In genomic region chr4:95348418-95348817, GRCh38 we compare ENCODE assay signal across 29 cellular contexts.
"Had no signal": no experiment of that assay in that cellular context is flagged by ENCODE, and none has a peak within 500 bp of the region (broad histone marks: within the 10 kb centered on the region; RNA-seq: fewer than 3 reads in every experiment).

No MANE protein-coding gene starts in this region.

- H3K36me3 Mint-ChIP-seq: stimulated activated effector memory CD8-positive, alpha-beta T cell treated with anti-CD3 and anti-CD28 coated beads, Interleukin-12 subunit alpha, Interleukin-12 subunit beta, amount 100 ng/mL, for 72 hours; stimulated activated memory B cell treated with anti-CD40 and anti-IgM and Interleukin-4, amounts not matched to agents 10 μg/mL and 1 μg/mL and 100 μg/mL, for 72 hours; stimulated activated naive B cell treated with anti-CD40 and anti-IgM and Interleukin-4, amounts not matched to agents 10 μg/mL and 1 μg/mL and 100 μg/mL, for 72 hours had no signal

- H3K4me3 ChIP-seq: stomach, suprapubic skin, testis, thoracic aorta, thyroid gland, tibial artery, tibial nerve, transverse colon, upper lobe of left lung, upper lobe of right lung, uterus, vagina had no signal

- ATAC-seq: stimulated activated effector memory CD8-positive, alpha-beta T cell treated with anti-CD3 and anti-CD28 coated beads, Interleukin-12 subunit alpha, Interleukin-12 subunit beta, amount 100 ng/mL, for 72 hours; stimulated activated memory B cell treated with anti-CD40 and anti-IgM and Interleukin-4, amounts not matched to agents 10 μg/mL and 1 μg/mL and 100 μg/mL, for 72 hours; stimulated activated naive B cell treated with anti-CD40 and anti-IgM and Interleukin-4, amounts not matched to agents 10 μg/mL and 1 μg/mL and 100 μg/mL, for 72 hours; stimulated activated naive CD8-positive, alpha-beta T cell treated with anti-CD3 and anti-CD28 coated beads, Interleukin-15, amount 100 ng/mL, for 72 hours; stimulated activated naive CD8-positive, alpha-beta T cell treated with anti-CD3 and anti-CD28 coated beads, Interleukin-15, Interleukin-2, amounts not matched to agents 100 U/mL and 50 U/mL, for 24 hours; upper lobe of right lung had no signal

- H3K27ac Mint-ChIP-seq: stimulated activated effector memory CD8-positive, alpha-beta T cell treated with anti-CD3 and anti-CD28 coated beads, Interleukin-12 subunit alpha, Interleukin-12 subunit beta, amount 100 ng/mL, for 72 hours; stimulated activated memory B cell treated with anti-CD40 and anti-IgM and Interleukin-4, amounts not matched to agents 10 μg/mL and 1 μg/mL and 100 μg/mL, for 72 hours; stimulated activated naive B cell treated with anti-CD40 and anti-IgM and Interleukin-4, amounts not matched to agents 10 μg/mL and 1 μg/mL and 100 μg/mL, for 72 hours; stimulated activated naive CD8-positive, alpha-beta T cell treated with anti-CD3 and anti-CD28 coated beads, Interleukin-15, amount 100 ng/mL, for 72 hours; stimulated activated naive CD8-positive, alpha-beta T cell treated with anti-CD3 and anti-CD28 coated beads, Interleukin-15, Interleukin-2, amounts not matched to agents 100 ng/mL and 50 ng/mL, for 24 hours; type B pancreatic cell had no signal

- H3K9me3 ChIP-seq: testis, thoracic aorta, thyroid gland, uterus, vagina had no signal

- H3K4me1 Mint-ChIP-seq: stimulated activated effector memory CD8-positive, alpha-beta T cell treated with anti-CD3 and anti-CD28 coated beads, Interleukin-12 subunit alpha, Interleukin-12 subunit beta, amount 100 ng/mL, for 72 hours; stimulated activated memory B cell treated with anti-CD40 and anti-IgM and Interleukin-4, amounts not matched to agents 10 μg/mL and 1 μg/mL and 100 μg/mL, for 72 hours; stimulated activated naive B cell treated with anti-CD40 and anti-IgM and Interleukin-4, amounts not matched to agents 10 μg/mL and 1 μg/mL and 100 μg/mL, for 72 hours; stimulated activated naive CD8-positive, alpha-beta T cell treated with anti-CD3 and anti-CD28 coated beads, Interleukin-15, amount 100 ng/mL, for 72 hours had no signal

- H3K27me3 Mint-ChIP-seq: stimulated activated memory B cell treated with anti-CD40 and anti-IgM and Interleukin-4, amounts not matched to agents 10 μg/mL and 1 μg/mL and 100 μg/mL, for 72 hours; stimulated activated naive B cell treated with anti-CD40 and anti-IgM and Interleukin-4, amounts not matched to agents 10 μg/mL and 1 μg/mL and 100 μg/mL, for 72 hours; stimulated activated naive CD8-positive, alpha-beta T cell treated with anti-CD3 and anti-CD28 coated beads, Interleukin-15, amount 100 ng/mL, for 72 hours; stimulated activated naive CD8-positive, alpha-beta T cell treated with anti-CD3 and anti-CD28 coated beads, Interleukin-15, Interleukin-2, amounts not matched to agents 100 ng/mL and 50 ng/mL, for 24 hours; type B pancreatic cell had no signal

- H3K27ac ChIP-seq: stomach, suprapubic skin, testis, thoracic aorta, thyroid gland, tibial artery, tibial nerve, transverse colon, upper lobe of left lung, upper lobe of right lung, uterus, vagina had no signal

- FAIRE-seq: urothelium cell line had no signal

- H3K4me1 ChIP-seq: stomach, suprapubic skin, testis, thyroid gland, tibial artery, tibial nerve, transverse colon, upper lobe of left lung, upper lobe of right lung, uterus, vagina had no signal

- H3K36me3 ChIP-seq: stomach, suprapubic skin, thoracic aorta, thyroid gland, tibial artery, tibial nerve, transverse colon, upper lobe of left lung, upper lobe of right lung, uterus, vagina had no signal

- H3K4me3 Mint-ChIP-seq: stimulated activated effector memory CD8-positive, alpha-beta T cell treated with anti-CD3 and anti-CD28 coated beads, Interleukin-12 subunit alpha, Interleukin-12 subunit beta, amount 100 ng/mL, for 72 hours; stimulated activated memory B cell treated with anti-CD40 and anti-IgM and Interleukin-4, amounts not matched to agents 10 μg/mL and 1 μg/mL and 100 μg/mL, for 72 hours; stimulated activated naive B cell treated with anti-CD40 and anti-IgM and Interleukin-4, amounts not matched to agents 10 μg/mL and 1 μg/mL and 100 μg/mL, for 72 hours; stimulated activated naive CD8-positive, alpha-beta T cell treated with anti-CD3 and anti-CD28 coated beads, Interleukin-15, amount 100 ng/mL, for 72 hours; stimulated activated naive CD8-positive, alpha-beta T cell treated with anti-CD3 and anti-CD28 coated beads, Interleukin-15, Interleukin-2, amounts not matched to agents 100 ng/mL and 50 ng/mL, for 24 hours; type B pancreatic cell had no signal

- H3K27me3 ChIP-seq: stomach, suprapubic skin, testis, thyroid gland, tibial artery, tibial nerve, transverse colon, upper lobe of left lung, upper lobe of right lung, uterus, vagina had no signal

- DNase-seq: stimulated activated CD4-positive, alpha-beta T cell treated with anti-CD3 and anti-CD28 coated beads, Interleukin-2, amount 100 ng/mL, for 48 hours; stimulated activated CD4-positive, alpha-beta T cell treated with anti-CD3 and anti-CD28 coated beads, Interleukin-4, amount 100 ng/mL, for 1 hour; stimulated activated CD4-positive, alpha-beta T cell treated with anti-CD3 and anti-CD28 coated beads, Interleukin-4, amount 100 ng/mL, for 24 hours; stimulated activated CD4-positive, alpha-beta T cell treated with anti-CD3 and anti-CD28 coated beads, Interleukin-4, amount 100 ng/mL, for 4 hours; stimulated activated CD8-positive, alpha-beta memory T cell treated with anti-CD3 and anti-CD28 coated beads, Interleukin-4, amount 100 ng/mL, for 48 hours; stimulated activated naive B cell treated with anti-CD40 and anti-IgM and Interleukin-4, amounts not matched to agents 10 μg/mL and 1 μg/mL and 100 μg/mL, for 72 hours; stimulated activated naive CD4-positive, alpha-beta T cell; stimulated activated naive CD4-positive, alpha-beta T cell treated with Interleukin-2 at 50 U/mL for 16 hours; stimulated activated naive CD8-positive, alpha-beta T cell treated with anti-CD3 and anti-CD28 coated beads, Interleukin-15, amount 100 ng/mL, for 72 hours; stimulated activated naive CD8-positive, alpha-beta T cell treated with anti-CD3 and anti-CD28 coated beads, Interleukin-15, Interleukin-2, amounts not matched to agents 100 U/mL and 50 U/mL, for 24 hours; stomach; substantia nigra; testis; thyroid gland; tibial artery; transverse colon; trophoblast cell; upper lobe of left lung; upper lobe of right lung; uterus had no signal
